In genomic region chr6:49556429-49556837, GRCh38 we compare ENCODE assay signal across 1 cellular context.
TF ChIP-seq lines count a peak whose summit lies in the region.

No MANE protein-coding gene starts in this region.

TF ChIP-seq in K562, 482 proteins besides CTCF, POLR2A, EP300 and RAD21 (continued from another document and continues in another):
- TF ChIP-seq PHB2 (IDR thresholded peaks at IDR 0.05; ENCODE audit: low read depth) (no peak), MTF1 (CRISPR knock-in tag; IDR thresholded peaks at IDR 0.05; ENCODE audit: borderline replicate concordance) (no peak), FOXM1 (IDR thresholded peaks at IDR 0.05; ENCODE audit: low read depth) (peak; percentile 75), FOXM1 (CRISPR knock-in tag; IDR thresholded peaks at IDR 0.05; ENCODE audit: low read depth) (no peak), ZNF224 (CRISPR knock-in tag; IDR thresholded peaks at IDR 0.05) (no peak), CEBPB (tag; IDR thresholded peaks at IDR 0.05) (peak; percentile 100), MECOM (CRISPR knock-in tag; IDR thresholded peaks at IDR 0.05) (no peak), POLR3A (IDR thresholded peaks at IDR 0.05; ENCODE audit: borderline replicate concordance, extremely low read depth, insufficient read depth, insufficient read length) (no peak), NEUROD1 (IDR thresholded peaks at IDR 0.05; ENCODE audit: borderline replicate concordance, low read depth, low read length, partially characterized antibody) (no peak), HMGXB4 (CRISPR knock-in tag; IDR thresholded peaks at IDR 0.05) (no peak), ETV5 (CRISPR knock-in tag; IDR thresholded peaks at IDR 0.05; ENCODE audit: low read depth) (0 out of 2 replicates have a peak, but pooled peaks have one; percentile 25), ESRRA (IDR thresholded peaks at IDR 0.05; ENCODE audit: borderline replicate concordance, low read depth) (no peak), ARID3A (IDR thresholded peaks at IDR 0.05; ENCODE audit: borderline replicate concordance, low read depth, low read length) (peak; percentile 88; the same call in 1 of the 2 replicates), DNMT1 (IDR thresholded peaks at IDR 0.05) (no peak), ZBTB34 (CRISPR knock-in tag; IDR thresholded peaks at IDR 0.05) (no peak), ZNF586 (CRISPR knock-in tag; conservative IDR thresholded peaks at IDR 0.05) (no peak), KAT2B (IDR thresholded peaks at IDR 0.05; ENCODE audit: low read depth, low read length) (no peak), DLX4 (CRISPR knock-in tag; IDR thresholded peaks at IDR 0.05) (no peak), TAL1 (IDR thresholded peaks at IDR 0.05) (0 out of 2 replicates have a peak, but pooled peaks have one; percentile 3), EZH2 (IDR thresholded peaks at IDR 0.05; ENCODE audit: borderline replicate concordance, low read depth, low read length) (no peak), RB1 (IDR thresholded peaks at IDR 0.05; ENCODE audit: low read depth) (no peak), MNT (conservative IDR thresholded peaks at IDR 0.05) (peak in 1 of 2 experiments; percentile 28; a peak in 1 of 4 replicates), HDAC3 (IDR thresholded peaks at IDR 0.05; ENCODE audit: borderline replicate concordance, partially characterized antibody) (peak; percentile 71), CAMTA2 (CRISPR knock-in tag; conservative IDR thresholded peaks at IDR 0.05) (no peak), ZNF277 (CRISPR knock-in tag; IDR thresholded peaks at IDR 0.05; ENCODE audit: borderline replicate concordance) (no peak), MAX (CRISPR knock-in tag; IDR thresholded peaks at IDR 0.05) (no peak), POLR2B (IDR thresholded peaks at IDR 0.05; ENCODE audit: low read depth, partially characterized antibody) (no peak), CBX1 (IDR thresholded peaks at IDR 0.05; ENCODE audit: low read depth) (no peak), NR3C1 (CRISPR knock-in tag; IDR thresholded peaks at IDR 0.05) (no peak), ZBTB1 (CRISPR knock-in tag; IDR thresholded peaks at IDR 0.05; ENCODE audit: borderline replicate concordance, low read depth) (no peak), FOS (IDR thresholded peaks at IDR 0.05; ENCODE audit: extremely low read depth, insufficient read length) (peak; percentile 37), LARP7 (IDR thresholded peaks at IDR 0.05) (no peak), HDAC8 (tag; IDR thresholded peaks at IDR 0.05) (no peak), ZFP36 (IDR thresholded peaks at IDR 0.05; ENCODE audit: low read depth, low read length, partially characterized antibody) (no peak), RERE (CRISPR knock-in tag; IDR thresholded peaks at IDR 0.05; ENCODE audit: borderline replicate concordance) (no peak), CBFB (CRISPR knock-in tag; IDR thresholded peaks at IDR 0.05) (no peak), EP400 (IDR thresholded peaks at IDR 0.05) (peak; percentile 54), ZNF318 (IDR thresholded peaks at IDR 0.05; ENCODE audit: borderline replicate concordance in 1 of 2, low read depth in 1 of 2) (peak in 1 of 2 experiments; percentile 49; a peak in 1 of 4 replicates)
